Comparison of ENCODE assay signal across 1 cellular context in the genomic region with DNA sequence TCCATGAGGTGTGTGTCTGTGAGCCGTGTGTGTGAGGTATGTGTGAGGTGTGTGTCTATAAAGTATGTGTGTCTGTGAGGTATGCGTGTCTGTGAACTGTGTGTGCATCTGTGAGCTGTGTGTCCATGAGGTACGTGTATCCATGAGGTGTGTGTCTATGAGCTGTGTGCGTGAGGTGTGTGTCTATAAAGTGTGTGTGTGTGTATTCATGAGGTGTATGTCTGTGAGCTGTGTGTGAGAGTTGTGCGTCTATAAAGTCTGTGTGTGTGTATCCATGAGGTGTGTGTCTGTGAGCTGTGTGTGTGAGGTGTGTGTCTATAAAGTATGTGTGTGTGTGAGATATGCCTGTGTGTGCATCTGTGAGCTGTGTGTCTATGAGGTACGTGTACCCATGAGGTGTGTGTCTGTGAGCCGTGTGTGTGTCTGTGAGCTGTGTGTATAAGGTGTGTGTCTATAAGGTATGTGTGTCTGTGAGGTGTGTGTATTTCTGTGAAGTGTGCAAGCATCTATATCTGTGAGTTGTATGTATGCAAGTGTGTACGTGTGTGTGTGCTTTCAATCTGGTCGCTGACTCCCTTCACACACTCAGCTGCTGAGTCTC.
TF ChIP-seq lines count a peak whose summit lies in the region.

No MANE protein-coding gene starts in this region.

TF ChIP-seq in IMR-90, 13 proteins besides CTCF, POLR2A, EP300 and RAD21:
- no peak for TF ChIP-seq SMC3 (IDR thresholded peaks at IDR 0.05; ENCODE audit: low read depth, low read length)
- no peak for TF ChIP-seq CHD1 (IDR thresholded peaks at IDR 0.05; ENCODE audit: low read depth, low read length)
- TF ChIP-seq, protein P1, sequence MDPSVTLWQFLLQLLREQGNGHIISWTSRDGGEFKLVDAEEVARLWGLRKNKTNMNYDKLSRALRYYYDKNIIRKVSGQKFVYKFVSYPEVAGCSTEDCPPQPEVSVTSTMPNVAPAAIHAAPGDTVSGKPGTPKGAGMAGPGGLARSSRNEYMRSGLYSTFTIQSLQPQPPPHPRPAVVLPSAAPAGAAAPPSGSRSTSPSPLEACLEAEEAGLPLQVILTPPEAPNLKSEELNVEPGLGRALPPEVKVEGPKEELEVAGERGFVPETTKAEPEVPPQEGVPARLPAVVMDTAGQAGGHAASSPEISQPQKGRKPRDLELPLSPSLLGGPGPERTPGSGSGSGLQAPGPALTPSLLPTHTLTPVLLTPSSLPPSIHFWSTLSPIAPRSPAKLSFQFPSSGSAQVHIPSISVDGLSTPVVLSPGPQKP (IDR thresholded peaks at IDR 0.05; ENCODE audit: borderline replicate concordance, low read depth, low read length), result no peak
- no peak for TF ChIP-seq MAZ (IDR thresholded peaks at IDR 0.05; ENCODE audit: borderline replicate concordance, low read depth, low read length)
- no peak for TF ChIP-seq CEBPB (IDR thresholded peaks at IDR 0.05; ENCODE audit: low read depth, low read length)
- TF ChIP-seq NFE2L2 (IDR thresholded peaks at IDR 0.05; ENCODE audit: low read depth, low read length), result no peak
- TF ChIP-seq MXI1 (IDR thresholded peaks at IDR 0.05; ENCODE audit: borderline replicate concordance, low read depth, low read length), result no peak
- TF ChIP-seq, protein P2, sequence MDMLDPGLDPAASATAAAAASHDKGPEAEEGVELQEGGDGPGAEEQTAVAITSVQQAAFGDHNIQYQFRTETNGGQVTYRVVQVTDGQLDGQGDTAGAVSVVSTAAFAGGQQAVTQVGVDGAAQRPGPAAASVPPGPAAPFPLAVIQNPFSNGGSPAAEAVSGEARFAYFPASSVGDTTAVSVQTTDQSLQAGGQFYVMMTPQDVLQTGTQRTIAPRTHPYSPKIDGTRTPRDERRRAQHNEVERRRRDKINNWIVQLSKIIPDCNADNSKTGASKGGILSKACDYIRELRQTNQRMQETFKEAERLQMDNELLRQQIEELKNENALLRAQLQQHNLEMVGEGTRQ (IDR thresholded peaks at IDR 0.05; ENCODE audit: low read depth, low read length), result no peak
- no peak for TF ChIP-seq RCOR1 (IDR thresholded peaks at IDR 0.05; ENCODE audit: insufficient replicate concordance, low read length)
- TF ChIP-seq FOS (IDR thresholded peaks at IDR 0.05; ENCODE audit: low read depth, low read length), result no peak
- TF ChIP-seq MAFK (IDR thresholded peaks at IDR 0.05; ENCODE audit: low read depth, low read length), result no peak
TF ChIP-seq in IMR-90: peak in this region for 0.
